ENCODE assay signal across 30 cellular contexts in genomic region chr16:62066747-62067146, GRCh38. TPM values are rescaled to one million over a fixed set of nuclear protein-coding genes. Genes with fewer than 3 reads are reported as not detected.
"Had no signal": no experiment of that assay in that cellular context is flagged by ENCODE, and none has a peak within 500 bp of the region (broad histone marks: within the 10 kb centered on the region; RNA-seq: fewer than 3 reads in every experiment).

No MANE protein-coding gene starts in this region.

- H3K36me3 ChIP-seq: neutrophil, pancreas, right lobe of liver, sigmoid colon, suprapubic skin, tibial artery, transverse colon, vagina had no signal

- DNase-seq: naive B cell; naive thymus-derived CD8-positive, alpha-beta T cell; nephron progenitor cell; nucleus accumbens; pancreas; psoas muscle; right cardiac atrium; right lobe of liver; sigmoid colon; small intestine; stimulated activated CD4-positive, alpha-beta T cell treated with anti-CD3 and anti-CD28 coated beads, Interleukin-15, amount 100 ng/mL, for 24 hours; stimulated activated CD4-positive, alpha-beta T cell treated with anti-CD3 and anti-CD28 coated beads, Interleukin-4, amount 100 ng/mL, for 1 hour; stimulated activated CD4-positive, alpha-beta T cell treated with anti-CD3 and anti-CD28 coated beads, Interleukin-4, amount 100 ng/mL, for 4 hours; stimulated activated CD8-positive, alpha-beta memory T cell treated with anti-CD3 and anti-CD28 coated beads, Interleukin-4, amount 100 ng/mL, for 48 hours; stimulated activated naive CD4-positive, alpha-beta T cell; stimulated activated naive CD8-positive, alpha-beta T cell treated with anti-CD3 and anti-CD28 coated beads, Interleukin-15, amount 100 ng/mL, for 72 hours; stimulated activated naive CD8-positive, alpha-beta T cell treated with anti-CD3 and anti-CD28 coated beads, Interleukin-15, Interleukin-2, amounts not matched to agents 100 U/mL and 50 U/mL, for 24 hours; substantia nigra; testis; tibial artery; transverse colon had no signal

- H3K27me3 Mint-ChIP-seq: naive B cell; naive thymus-derived CD8-positive, alpha-beta T cell; natural killer cell treated with Interleukin-12 subunit alpha and Interleukin-12 subunit beta and Interleukin-15 and Interleukin-18, amount 100 ng/mL, for 72 hours; progenitor cell of endocrine pancreas; stimulated activated memory B cell treated with anti-CD40 and anti-IgM and Interleukin-4, amounts not matched to agents 10 μg/mL and 1 μg/mL and 100 μg/mL, for 72 hours; stimulated activated naive CD8-positive, alpha-beta T cell treated with anti-CD3 and anti-CD28 coated beads, Interleukin-15, amount 100 ng/mL, for 72 hours had no signal

- ATAC-seq: naive thymus-derived CD8-positive, alpha-beta T cell; natural killer cell treated with Interleukin-12 subunit alpha and Interleukin-12 subunit beta and Interleukin-15 and Interleukin-18, amount 100 ng/mL, for 72 hours; pancreas; psoas muscle; right cardiac atrium; right lobe of liver; stimulated activated memory B cell treated with anti-CD40 and anti-IgM and Interleukin-4, amounts not matched to agents 10 μg/mL and 1 μg/mL and 100 μg/mL, for 72 hours; stimulated activated naive CD8-positive, alpha-beta T cell treated with anti-CD3 and anti-CD28 coated beads, Interleukin-15, amount 100 ng/mL, for 72 hours; stimulated activated naive CD8-positive, alpha-beta T cell treated with anti-CD3 and anti-CD28 coated beads, Interleukin-15, Interleukin-2, amounts not matched to agents 100 U/mL and 50 U/mL, for 24 hours had no signal

- H3K4me3 Mint-ChIP-seq: naive B cell; naive thymus-derived CD8-positive, alpha-beta T cell; natural killer cell treated with Interleukin-12 subunit alpha and Interleukin-12 subunit beta and Interleukin-15 and Interleukin-18, amount 100 ng/mL, for 72 hours; nephron progenitor cell; neural crest cell; stimulated activated memory B cell treated with anti-CD40 and anti-IgM and Interleukin-4, amounts not matched to agents 10 μg/mL and 1 μg/mL and 100 μg/mL, for 72 hours; stimulated activated naive CD8-positive, alpha-beta T cell treated with anti-CD3 and anti-CD28 coated beads, Interleukin-15, amount 100 ng/mL, for 72 hours; type B pancreatic cell had no signal

- H3K4me1 Mint-ChIP-seq: naive B cell; naive thymus-derived CD8-positive, alpha-beta T cell; nephron progenitor cell; neural crest cell; stimulated activated memory B cell treated with anti-CD40 and anti-IgM and Interleukin-4, amounts not matched to agents 10 μg/mL and 1 μg/mL and 100 μg/mL, for 72 hours; stimulated activated naive CD8-positive, alpha-beta T cell treated with anti-CD3 and anti-CD28 coated beads, Interleukin-15, amount 100 ng/mL, for 72 hours had no signal

- H3K4me3 ChIP-seq: pancreas, psoas muscle, right lobe of liver, sigmoid colon, suprapubic skin, testis, tibial artery, transverse colon, vagina had no signal

- H3K36me3 Mint-ChIP-seq: naive B cell; naive thymus-derived CD8-positive, alpha-beta T cell; stimulated activated memory B cell treated with anti-CD40 and anti-IgM and Interleukin-4, amounts not matched to agents 10 μg/mL and 1 μg/mL and 100 μg/mL, for 72 hours; type B pancreatic cell had no signal

- H3K4me1 ChIP-seq: pancreas, psoas muscle, right lobe of liver, sigmoid colon, suprapubic skin, testis, tibial artery, transverse colon, vagina had no signal

- H3K27me3 ChIP-seq: neutrophil, pancreas, right lobe of liver, sigmoid colon, suprapubic skin, testis, tibial artery, transverse colon, vagina had no signal

- H3K27ac Mint-ChIP-seq: naive B cell; naive thymus-derived CD8-positive, alpha-beta T cell; natural killer cell treated with Interleukin-12 subunit alpha and Interleukin-12 subunit beta and Interleukin-15 and Interleukin-18, amount 100 ng/mL, for 72 hours; nephron progenitor cell; progenitor cell of endocrine pancreas; stimulated activated memory B cell treated with anti-CD40 and anti-IgM and Interleukin-4, amounts not matched to agents 10 μg/mL and 1 μg/mL and 100 μg/mL, for 72 hours; stimulated activated naive CD8-positive, alpha-beta T cell treated with anti-CD3 and anti-CD28 coated beads, Interleukin-15, amount 100 ng/mL, for 72 hours; type B pancreatic cell had no signal

- H3K9me3 Mint-ChIP-seq: nephron progenitor cell, type B pancreatic cell had no signal

- H3K27ac ChIP-seq: neutrophil, pancreas, psoas muscle, right lobe of liver, sigmoid colon, suprapubic skin, testis, tibial artery, transverse colon, vagina had no signal

- H3K9me3 ChIP-seq: neutrophil, pancreas, psoas muscle, right lobe of liver, sigmoid colon, suprapubic skin, testis, tibial artery, transverse colon, vagina had no signal

RNA-seq across cellular contexts. Expression of gene CDH8, which starts 30.5 kb away (rescaled TPM):
- total RNA-seq: omental fat pad, right cardiac atrium, right lobe of liver had no signal
- polyA plus RNA-seq: naive thymus-derived CD8-positive, alpha-beta T cell had no signal
